In genomic region chr17:9900744-9901143, GRCh38 we compare ENCODE assay signal across 15 cellular contexts. TPM values are rescaled to one million over a fixed set of nuclear protein-coding genes. Genes with fewer than 3 reads are reported as not detected.
A peak's percentile ranks its signal among the peaks of the same experiment; 100 is the strongest.
DNase-seq lines count a peak whose midpoint lies in the region; ATAC-seq, FAIRE-seq and TF ChIP-seq lines count a peak whose summit lies in the region.
"Had no signal": no experiment of that assay in that cellular context is flagged by ENCODE, and none has a peak within 500 bp of the region (broad histone marks: within the 10 kb centered on the region; RNA-seq: fewer than 3 reads in every experiment).

No MANE protein-coding gene starts in this region.

- peak; percentile 43 for DNase-seq in 8988T
- peak; percentile 56 for DNase-seq in HTR-8/SVneo (ENCODE audit: insufficient read length, low spot score)
- DNase-seq in epidermal melanocyte (ENCODE audit: insufficient read length, low spot score): peak; percentile 47
- no peak for DNase-seq in medulla oblongata (ENCODE audit: extremely low spot score)
- no peak for DNase-seq in stimulated activated CD4-positive, alpha-beta T cell treated with anti-CD3 and anti-CD28 coated beads, Interleukin-12 subunit alpha, Interleukin-12 subunit beta, amount 100 ng/mL, for 4 hours
- DNase-seq in cerebellum (ENCODE audit: low spot score): no peak
- DNase-seq: activated T-cell treated with anti-CD3 and anti-CD28 coated beads, Interleukin-2, amount 50 U/mL, for 4 hours; NCI-H146; NCI-H774; right lobe of liver had no signal

- no peak for FAIRE-seq in HTR-8/SVneo (lab: Jason Lieb, UNC)
- FAIRE-seq: endothelial cell of umbilical vein had no signal

- TF ChIP-seq CTCF in neutrophil (IDR thresholded peaks at IDR 0.05): no peak

- H3K36me3 ChIP-seq in neutrophil: no peaks in the 10 kb centered on the region
- H3K36me3 ChIP-seq: right lobe of liver, thoracic aorta had no signal

- no peaks in the 10 kb centered on the region for H3K27me3 ChIP-seq in neutrophil
- H3K27me3 ChIP-seq: right lobe of liver had no signal

- peaks cover 41 to 46% of the 10 kb centered on the region in 2 experiments for H3K4me1 ChIP-seq in neutrophil (ENCODE audit: control insufficient read depth in 1 of 2, insufficient read depth in 1 of 2, low read depth in 1 of 2, low read length in 1 of 2)
- H3K4me1 ChIP-seq: right lobe of liver had no signal

- H3K4me3 ChIP-seq in neutrophil (ENCODE audit: low read depth in 1 of 2, low read length in 1 of 2): no peak overlapping the region
- H3K4me3 ChIP-seq: right lobe of liver, thoracic aorta had no signal

- peak overlapping the region; percentile 69 for H3K27ac ChIP-seq in neutrophil
- H3K27ac ChIP-seq: thoracic aorta had no signal

- no peak for ATAC-seq in GM19452 (IDR thresholded peaks at IDR 0.05; ENCODE audit: unreplicated experiment)
- ATAC-seq: activated CD4-positive, CD25-positive, alpha-beta regulatory T cell treated with anti-CD3 and anti-CD28 coated beads, Interleukin-2, amount 50 U/mL, for 24 hours; activated T-cell treated with anti-CD3 and anti-CD28 coated beads, Interleukin-2, amount 50 U/mL, for 4 hours had no signal

- no peaks in the 10 kb centered on the region for H3K9me3 ChIP-seq in neutrophil
- H3K9me3 ChIP-seq: right lobe of liver, thoracic aorta had no signal

RNA-seq across cellular contexts. Expression of gene RCVRN, which starts 4.3 kb away (rescaled TPM):
- 0.27 TPM for total RNA-seq in cerebellum
- total RNA-seq: activated T-cell treated with anti-CD3 and anti-CD28 coated beads, Interleukin-2, amount 50 U/mL, for 4 hours; endothelial cell of umbilical vein; right lobe of liver had no signal

Comparison
In these comparisons a context has a peak if more than half of its experiments do, and no peak if none do; other contexts are left out.
1. DNase-seq: peak in 8988T (single experiment), HTR-8/SVneo (single experiment) and epidermal melanocyte (single experiment); none in medulla oblongata (single experiment), stimulated activated CD4-positive, alpha-beta T cell treated with anti-CD3 and anti-CD28 coated beads, Interleukin-12 subunit alpha, Interleukin-12 subunit beta, amount 100 ng/mL, for 4 hours (single experiment) and cerebellum (single experiment).